Comparison of ENCODE assay signal across 14 cellular contexts in the genomic region with DNA sequence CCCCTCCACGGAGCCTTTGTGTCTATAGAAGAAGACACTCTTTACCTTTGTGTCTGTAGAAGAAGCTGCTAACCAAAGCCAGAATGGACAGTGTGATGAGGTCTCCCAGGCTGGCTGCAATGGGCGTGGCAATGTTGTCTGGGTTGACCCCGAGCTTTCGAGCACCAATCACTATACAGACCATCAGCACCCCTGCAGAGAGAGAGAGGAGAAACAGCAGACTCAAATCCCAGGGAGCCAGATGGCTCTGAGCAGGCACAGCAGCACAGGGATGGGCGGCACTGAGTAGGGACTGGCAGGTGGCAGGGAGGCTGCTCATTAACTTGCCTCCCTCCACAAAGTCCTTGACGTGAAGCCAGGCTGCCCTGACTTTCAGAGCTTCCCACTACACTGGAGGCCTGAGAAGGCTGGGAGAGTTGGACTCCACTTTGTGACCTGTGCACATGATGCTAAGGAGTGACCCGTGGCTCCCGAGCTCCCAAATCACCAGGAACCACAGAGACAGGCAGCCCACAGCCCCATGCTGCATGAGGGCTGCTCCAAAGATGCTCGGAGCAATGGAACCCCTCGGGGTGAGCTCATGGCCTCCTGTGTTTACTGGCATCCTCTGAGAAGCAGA. TPM values are rescaled to one million over a fixed set of nuclear protein-coding genes. Genes with fewer than 3 reads are reported as not detected.
"Had no signal": no experiment of that assay in that cellular context is flagged by ENCODE, and none has a peak within 500 bp of the region (broad histone marks: within the 10 kb centered on the region; RNA-seq: fewer than 3 reads in every experiment).

No MANE protein-coding gene starts in this region.

- ATAC-seq: activated T-cell treated with anti-CD3 and anti-CD28 coated beads, Interleukin-2, amount 50 U/mL, for 72 hours; left lobe of liver had no signal

- H3K36me3 ChIP-seq: breast epithelium, ovary had no signal

- H3K4me3 ChIP-seq: breast epithelium, esophagus squamous epithelium, ovary, upper lobe of left lung had no signal

- FAIRE-seq: TTC549 had no signal

- H3K9me3 ChIP-seq: ovary had no signal

- H3K27me3 ChIP-seq: breast epithelium, esophagus squamous epithelium, ovary, upper lobe of left lung had no signal

- DNase-seq: activated CD4-positive, alpha-beta T cell treated with anti-CD3 and anti-CD28 coated beads, Interleukin-2, amount 50 U/mL, for 4 hours; activated naive CD8-positive, alpha-beta T cell treated with anti-CD3 and anti-CD28 coated beads, Interleukin-2, amount 10 ng/mL, durations not matched to agents 7 days and 5 days; activated T-cell treated with anti-CD3 and anti-CD28 coated beads, Interleukin-2, amount 50 U/mL, for 72 hours; aorta; esophagus squamous epithelium; foreskin fibroblast; islet precursor cell; ovary; stimulated activated CD4-positive, alpha-beta T cell treated with anti-CD3 and anti-CD28 coated beads, Interleukin-12 subunit alpha, Interleukin-12 subunit beta, amount 100 ng/mL, for 4 hours; T-helper 2 cell; upper lobe of left lung had no signal

- H3K4me1 ChIP-seq: breast epithelium, esophagus squamous epithelium, upper lobe of left lung had no signal

- H3K27ac ChIP-seq: breast epithelium, esophagus squamous epithelium, ovary, upper lobe of left lung had no signal

RNA-seq across cellular contexts. Expression of a gene that starts 53.9 kb away (rescaled TPM):
- total RNA-seq: activated naive CD8-positive, alpha-beta T cell treated with anti-CD3 and anti-CD28 coated beads, Interleukin-2, amount 10 ng/mL, durations not matched to agents 7 days and 5 days; activated T-cell treated with anti-CD3 and anti-CD28 coated beads, Interleukin-2, amount 50 U/mL, for 72 hours; esophagus squamous epithelium had no signal
- polyA plus RNA-seq: ovary had no signal
